11 cellular contexts compared by ENCODE assay signal in the genomic region with DNA sequence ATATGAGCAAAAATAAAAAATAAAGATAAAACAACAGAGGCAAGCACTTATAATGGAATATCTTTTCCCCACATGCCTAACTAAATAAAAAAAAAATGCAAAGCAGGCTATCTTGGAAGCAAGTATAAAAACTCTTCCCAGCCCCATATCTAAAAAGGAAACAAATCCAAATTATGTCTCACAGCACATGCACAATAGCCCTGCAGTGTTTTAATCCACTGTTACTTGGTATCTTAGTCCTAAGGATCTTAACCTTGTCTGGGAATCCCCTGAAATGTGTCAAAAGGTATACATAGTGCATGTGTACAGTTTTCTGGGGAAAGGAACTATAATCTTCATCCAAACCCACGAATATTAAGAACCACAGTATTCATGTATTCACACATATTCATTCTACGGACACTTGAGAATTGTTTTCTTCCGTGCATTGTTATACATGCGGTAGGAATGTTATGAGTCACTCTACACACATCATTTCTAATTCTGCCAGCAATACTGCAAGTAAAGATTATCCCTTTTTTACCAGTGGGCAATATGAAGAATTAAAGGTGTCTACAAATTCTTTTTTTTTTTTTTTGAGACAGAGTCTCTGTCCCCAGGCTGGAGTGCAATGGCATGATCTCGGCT. TPM values are rescaled to one million over a fixed set of nuclear protein-coding genes. Genes with fewer than 3 reads are reported as not detected.
A peak's percentile ranks its signal among the peaks of the same experiment; 100 is the strongest.
DNase-seq lines count a peak whose midpoint lies in the region; ATAC-seq, FAIRE-seq and TF ChIP-seq lines count a peak whose summit lies in the region.
"Had no signal": no experiment of that assay in that cellular context is flagged by ENCODE, and none has a peak within 500 bp of the region (broad histone marks: within the 10 kb centered on the region; RNA-seq: fewer than 3 reads in every experiment).

No MANE protein-coding gene starts in this region.

- peak overlapping the region; percentile 58 for H3K9ac ChIP-seq in endothelial cell of umbilical vein (replicated peaks; ENCODE audit: extremely low read depth, insufficient read depth, low read length)

- dilution Hi-C loops in endothelial cell of umbilical vein (cut with MboI; ENCODE audit: extremely low pct_ligation_motif_present, low sequenced_read_pairs): no loop called here

- CTCF ChIA-PET in endothelial cell of umbilical vein (lab: Charles Lee): interaction anchor here (1.8 kb wide), 1 partner anchor 23 kb away, joined by 7 read pairs; no protein-coding TSS in a partner anchor

- H3K79me2 ChIP-seq in endothelial cell of umbilical vein (ENCODE audit: control insufficient read depth, insufficient read depth, low read length) (no peaks in the 10 kb centered on the region), hepatocyte (no peaks in the 10 kb centered on the region)

- H3K4me2 ChIP-seq in endothelial cell of umbilical vein (ENCODE audit: insufficient read depth, low read length) (peak overlapping the region; percentile 94), hepatocyte (no peak overlapping the region)

- intact Hi-C loops in endothelial cell of umbilical vein (cut with micrococcal nuclease): loop anchor here (1.0 kb wide), 1 partner anchor 48 kb away; a partner anchor contains a TSS

- H3K27me3 ChIP-seq in endothelial cell of umbilical vein (ENCODE audit: control insufficient read depth in 2 of 2, insufficient read depth in 2 of 2, low read length in 2 of 2) (no peaks in the 10 kb centered on the region), hepatocyte (no peaks in the 10 kb centered on the region)

- peak overlapping the region; percentile 72 for H3K27ac ChIP-seq in endothelial cell of umbilical vein (ENCODE audit: insufficient read depth, low read depth, low read length)
- H3K27ac ChIP-seq in hepatocyte: no peak overlapping the region

- peaks cover 20% of the 10 kb centered on the region for H3K4me1 ChIP-seq in endothelial cell of umbilical vein (ENCODE audit: control insufficient read depth, extremely low read depth, insufficient read depth, low read length)
- H3K4me1 ChIP-seq in hepatocyte (ENCODE audit: insufficient read depth): no peaks in the 10 kb centered on the region

- H3K9me3 ChIP-seq in endothelial cell of umbilical vein (replicated peaks; ENCODE audit: control insufficient read depth, insufficient read depth, low read length) (no peaks in the 10 kb centered on the region), hepatocyte (ENCODE audit: low read depth) (no peaks in the 10 kb centered on the region)

- POLR2A ChIA-PET in endothelial cell of umbilical vein (lab: Charles Lee): no interaction called here

- peak overlapping the region; percentile 60 for H2AFZ ChIP-seq in endothelial cell of umbilical vein (ENCODE audit: low read depth, low read length)
- H2AFZ ChIP-seq in hepatocyte: no peak overlapping the region

- H4K20me1 ChIP-seq in endothelial cell of umbilical vein (replicated peaks; ENCODE audit: control insufficient read depth, extremely low read depth, insufficient read depth, low read length) (no peaks in the 10 kb centered on the region), hepatocyte (ENCODE audit: insufficient read depth, poor library complexity, severe bottlenecking) (no peaks in the 10 kb centered on the region)

- H3K4me3 ChIP-seq in endothelial cell of umbilical vein (replicated peaks in 1 of 3; ENCODE audit: insufficient read depth in 1 of 3, low read depth in 1 of 3, low read length in 3 of 3): no peak overlapping the region
- no peak overlapping the region for H3K4me3 ChIP-seq in hepatocyte

- DNase-seq in AG08396 (ENCODE audit: low spot score) (peak; percentile 36), GM20000 (ENCODE audit: low spot score) (peak; percentile 27), endothelial cell of umbilical vein (ENCODE audit: low read depth, low spot score) (peak; percentile 89), hepatocyte (ENCODE audit: low spot score) (no peak), hippocampal formation (lab: John Stamatoyannopoulos, UW) (no peak), NCI-H1417 (lab: John Stamatoyannopoulos, UW) (no peak)
- DNase-seq in NK-92 treated with Interleukin-12 subunit alpha and Interleukin-12 subunit beta, amount 100 ng/mL, for 24 hours (lab: John Stamatoyannopoulos, UW): no peak
- DNase-seq: CD4-positive, CD25-positive, alpha-beta regulatory T cell; left cardiac atrium; stimulated activated CD4-positive, alpha-beta T cell treated with anti-CD3 and anti-CD28 coated beads, Interleukin-2, amount 100 ng/mL, for 48 hours had no signal

- H3K36me3 ChIP-seq in endothelial cell of umbilical vein (ENCODE audit: control insufficient read depth in 2 of 2, extremely low read depth in 1 of 2, insufficient read depth in 2 of 2, low read length in 2 of 2) (no peaks in the 10 kb centered on the region), hepatocyte (replicated peaks; ENCODE audit: insufficient read depth, low read depth) (no peaks in the 10 kb centered on the region)

- no peaks in the 10 kb centered on the region for H3K9me2 ChIP-seq in hepatocyte (replicated peaks; ENCODE audit: insufficient read depth)

- no peaks in the 10 kb centered on the region for H3K9me1 ChIP-seq in endothelial cell of umbilical vein (replicated peaks; ENCODE audit: control insufficient read depth, extremely low read depth, insufficient read depth, low read length)

- 77% methylated on average over 5 of the region's 5 CpGs for WGBS in hepatocyte (ENCODE audit: low lambda C conversion rate, missing lambda C conversion rate)

- peak; percentile 30 for ATAC-seq in HG03460 (IDR thresholded peaks at IDR 0.05; ENCODE audit: unreplicated experiment)

- BruUV-seq in endothelial cell of umbilical vein (replicated peaks; lab: Mats Ljungman, UMichigan): no TSS peak

- FAIRE-seq in endothelial cell of umbilical vein (lab: Jason Lieb, UNC): peak; percentile 95

- TF ChIP-seq CTCF in GM20000 (IDR thresholded peaks at IDR 0.05; ENCODE audit: extremely low read depth, missing control alignments) (no peak), endothelial cell of umbilical vein (IDR thresholded peaks at IDR 0.05; ENCODE audit: extremely low read depth in 1 of 2, insufficient read depth in 1 of 2, low read depth in 1 of 2, low read length in 2 of 2) (no peak), hepatocyte (IDR thresholded peaks at IDR 0.05; ENCODE audit: poor library complexity) (no peak)

- no peak for TF ChIP-seq POLR2A in endothelial cell of umbilical vein (IDR thresholded peaks at IDR 0.05; ENCODE audit: low read depth, low read length)

TF ChIP-seq in endothelial cell of umbilical vein, 7 proteins besides CTCF, POLR2A, EP300 and RAD21:
- TF ChIP-seq EZH2 (IDR thresholded peaks at IDR 0.05; ENCODE audit: borderline replicate concordance, low read depth, low read length, severe bottlenecking): no peak
- TF ChIP-seq JUN (IDR thresholded peaks at IDR 0.05; ENCODE audit: borderline replicate concordance, insufficient read depth, insufficient read length, low read depth): peak; percentile 97
- TF ChIP-seq POLR2AphosphoS5 (IDR thresholded peaks at IDR 0.05; ENCODE audit: insufficient read depth, low read depth, low read length): peak; percentile 23
- TF ChIP-seq GATA2 (IDR thresholded peaks at IDR 0.05; ENCODE audit: insufficient read depth, insufficient read length, low read depth, low read length): no peak
- TF ChIP-seq FOS (IDR thresholded peaks at IDR 0.05; ENCODE audit: borderline replicate concordance, insufficient read depth, low read length): peak; percentile 89

RNA-seq across cellular contexts. Expression of a gene that starts 47.8 kb away (rescaled TPM):
- 46.3 and 51.2 TPM in 2 replicates for total RNA-seq in endothelial cell of umbilical vein
- polyA plus RNA-seq in endothelial cell of umbilical vein: 14.4 and 22.3 TPM in 2 replicates
- polyA plus RNA-seq in endothelial cell of umbilical vein (2011; cell fraction: cytosol; rRNA removed): 30.7 and 31.5 TPM in 2 replicates
- 14.4 and 18.6 TPM in 2 replicates for polyA plus RNA-seq in endothelial cell of umbilical vein (2011; cell fraction: nucleus; rRNA removed)
- polyA plus RNA-seq in endothelial cell of umbilical vein (2012): 48.8 and 62.0 TPM in 2 replicates
- 29.1 and 30.5 TPM in 2 replicates for polyA minus RNA-seq in endothelial cell of umbilical vein
- polyA minus RNA-seq in endothelial cell of umbilical vein (2011; cell fraction: cytosol; rRNA and poly(A)+ RNA removed): 58.7 TPM
- 32.7 and 45.2 TPM in 2 replicates for polyA minus RNA-seq in endothelial cell of umbilical vein (2011; cell fraction: nucleus; rRNA and poly(A)+ RNA removed)
- total RNA-seq in hepatocyte: 98.4 and 107 TPM in 2 replicates
- polyA plus RNA-seq in hepatocyte: 99.5 and 102 TPM in 2 replicates

Comparison
In these comparisons a context has a peak if more than half of its experiments do, and no peak if none do; other contexts are left out.
1. DNase-seq: peak in AG08396 (single experiment), GM20000 (single experiment) and endothelial cell of umbilical vein (single experiment); none in hepatocyte (single experiment), hippocampal formation (0 of 2), NCI-H1417 (0 of 3) and NK-92 treated with Interleukin-12 subunit alpha and Interleukin-12 subunit beta, amount 100 ng/mL, for 24 hours (single experiment).